ENCODE assay signal across 34 cellular contexts in genomic region chr3:107204121-107204520, GRCh38.
"Had no signal": no experiment of that assay in that cellular context is flagged by ENCODE, and none has a peak within 500 bp of the region (broad histone marks: within the 10 kb centered on the region; RNA-seq: fewer than 3 reads in every experiment).

No MANE protein-coding gene starts in this region.

- DNase-seq: Karpas-422, Kasumi-1, MG63, MM.1S, NCI-H1048, NCI-H1092, NCI-H1092 treated with DMSO at 0.1 percent for 48 hours, NCI-H1105, NCI-H1105 treated with DMSO at 0.1 percent for 48 hours, NCI-H1417, NCI-H1417 treated with DMSO at 0.1 percent for 48 hours, NCI-H1436, NCI-H1436 treated with DMSO at 0.1 percent for 48 hours, NCI-H146, NCI-H1694, NCI-H1694 treated with DMSO at 0.1 percent for 48 hours, NCI-H187, NCI-H187 treated with DMSO at 0.1 percent for 48 hours, NCI-H1930, NCI-H2029, NCI-H2029 treated with DMSO at 0.1 percent for 48 hours, NCI-H2081, NCI-H2081 treated with DMSO at 0.1 percent for 48 hours, NCI-H2107, NCI-H2171, NCI-H2171 treated with DMSO at 0.1 percent for 48 hours, NCI-H2227 treated with DMSO at 0.1 percent for 48 hours, NCI-H226, NCI-H345, NCI-H446, NCI-H446 treated with DMSO at 0.1 percent for 48 hours, NCI-H510A, NCI-H510A treated with DMSO at 0.1 percent for 48 hours, NCI-H524 had no signal

- H3K4me3 ChIP-seq: MG63 had no signal
